ENCODE assay signal across 1 cellular context in the genomic region with DNA sequence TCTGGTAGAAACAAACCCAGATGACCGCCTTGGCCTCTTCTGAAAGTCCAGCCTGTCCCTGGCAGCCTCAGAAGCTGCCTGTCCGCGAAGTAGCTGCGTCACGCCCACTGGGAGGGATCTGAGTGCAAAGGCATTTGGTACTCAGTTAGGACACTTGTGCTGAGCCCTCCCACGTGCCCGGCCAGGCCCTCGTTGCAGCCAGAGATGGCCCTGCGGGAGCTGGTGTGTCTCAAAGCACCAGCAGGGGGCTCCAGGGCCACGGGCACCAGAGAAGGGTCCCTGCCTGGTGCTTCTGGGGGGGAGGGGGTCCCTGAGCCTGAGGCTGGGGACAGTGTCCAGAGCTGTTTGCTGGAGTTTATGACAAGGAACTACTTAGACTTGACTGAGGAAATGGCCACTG.
TF ChIP-seq lines count a peak whose summit lies in the region.

No MANE protein-coding gene starts in this region.

TF ChIP-seq in H1, 55 proteins besides CTCF, POLR2A, EP300 and RAD21:
- TF ChIP-seq SRF (IDR thresholded peaks at IDR 0.05; ENCODE audit: low read depth, low read length) (no peak), JUN (IDR thresholded peaks at IDR 0.05; ENCODE audit: low read depth, low read length) (no peak), GABPA (IDR thresholded peaks at IDR 0.05; ENCODE audit: borderline replicate concordance, insufficient read depth, low read length) (0 out of 2 replicates have a peak, but pooled peaks have one; percentile 38), MAFK (IDR thresholded peaks at IDR 0.05; ENCODE audit: low read depth, low read length) (no peak), GTF2F1 (IDR thresholded peaks at IDR 0.05; ENCODE audit: borderline replicate concordance, low read depth, low read length) (no peak), CBX8 (IDR thresholded peaks at IDR 0.05; ENCODE audit: borderline replicate concordance, low read depth, low read length) (no peak), JUND (IDR thresholded peaks at IDR 0.05; ENCODE audit: low read length) (no peak), NRF1 (IDR thresholded peaks at IDR 0.05; ENCODE audit: low read depth, low read length) (no peak), EZH2 (IDR thresholded peaks at IDR 0.05; ENCODE audit: low read depth, low read length, severe bottlenecking) (no peak), KDM5A (IDR thresholded peaks at IDR 0.05; ENCODE audit: low read length) (no peak), CHD2 (IDR thresholded peaks at IDR 0.05; ENCODE audit: low read length) (no peak), SIX5 (IDR thresholded peaks at IDR 0.05; ENCODE audit: low read depth, low read length) (no peak), SIRT6 (IDR thresholded peaks at IDR 0.05; ENCODE audit: low read length) (no peak), TBP (IDR thresholded peaks at IDR 0.05; ENCODE audit: low read depth, low read length) (no peak), RXRA (IDR thresholded peaks at IDR 0.05; ENCODE audit: insufficient read depth, low read depth, low read length) (no peak)
- TF ChIP-seq, protein P1, sequence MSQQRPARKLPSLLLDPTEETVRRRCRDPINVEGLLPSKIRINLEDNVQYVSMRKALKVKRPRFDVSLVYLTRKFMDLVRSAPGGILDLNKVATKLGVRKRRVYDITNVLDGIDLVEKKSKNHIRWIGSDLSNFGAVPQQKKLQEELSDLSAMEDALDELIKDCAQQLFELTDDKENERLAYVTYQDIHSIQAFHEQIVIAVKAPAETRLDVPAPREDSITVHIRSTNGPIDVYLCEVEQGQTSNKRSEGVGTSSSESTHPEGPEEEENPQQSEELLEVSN (IDR thresholded peaks at IDR 0.05), result peak; percentile 35; the same call in 1 of the 2 replicates
- TF ChIP-seq, protein P2, sequence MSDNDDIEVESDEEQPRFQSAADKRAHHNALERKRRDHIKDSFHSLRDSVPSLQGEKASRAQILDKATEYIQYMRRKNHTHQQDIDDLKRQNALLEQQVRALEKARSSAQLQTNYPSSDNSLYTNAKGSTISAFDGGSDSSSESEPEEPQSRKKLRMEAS (IDR thresholded peaks at IDR 0.05), result peak; percentile 73
- TF ChIP-seq, protein P3, sequence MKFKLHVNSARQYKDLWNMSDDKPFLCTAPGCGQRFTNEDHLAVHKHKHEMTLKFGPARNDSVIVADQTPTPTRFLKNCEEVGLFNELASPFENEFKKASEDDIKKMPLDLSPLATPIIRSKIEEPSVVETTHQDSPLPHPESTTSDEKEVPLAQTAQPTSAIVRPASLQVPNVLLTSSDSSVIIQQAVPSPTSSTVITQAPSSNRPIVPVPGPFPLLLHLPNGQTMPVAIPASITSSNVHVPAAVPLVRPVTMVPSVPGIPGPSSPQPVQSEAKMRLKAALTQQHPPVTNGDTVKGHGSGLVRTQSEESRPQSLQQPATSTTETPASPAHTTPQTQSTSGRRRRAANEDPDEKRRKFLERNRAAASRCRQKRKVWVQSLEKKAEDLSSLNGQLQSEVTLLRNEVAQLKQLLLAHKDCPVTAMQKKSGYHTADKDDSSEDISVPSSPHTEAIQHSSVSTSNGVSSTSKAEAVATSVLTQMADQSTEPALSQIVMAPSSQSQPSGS (IDR thresholded peaks at IDR 0.05; ENCODE audit: low read length), result no peak
